25 cellular contexts compared by ENCODE assay signal in genomic region chr10:102368072-102368471, GRCh38. TPM values are rescaled to one million over a fixed set of nuclear protein-coding genes. Genes with fewer than 3 reads are reported as not detected.
DNase-seq lines count a peak whose midpoint lies in the region; ATAC-seq and TF ChIP-seq lines count a peak whose summit lies in the region.
"Had no signal": no experiment of that assay in that cellular context is flagged by ENCODE, and none has a peak within 500 bp of the region (broad histone marks: within the 10 kb centered on the region; RNA-seq: fewer than 3 reads in every experiment).

No MANE protein-coding gene starts in this region.

- H3K4me1 ChIP-seq in left lung, result peaks cover 0 to 5% of the 10 kb centered on the region in 2 donors
- H3K4me1 ChIP-seq: ascending aorta, sigmoid colon, testis had no signal

- intact Hi-C loops in left lung (cut with DNase I), result no loop called here

- H3K27me3 ChIP-seq in left lung, result no peaks in the 10 kb centered on the region
- H3K27me3 ChIP-seq: ascending aorta, sigmoid colon, testis had no signal

- H3K27ac ChIP-seq in left lung, result no peak overlapping the region
- H3K27ac ChIP-seq: ascending aorta, sigmoid colon, testis, VCaP had no signal

- peaks cover 21% of the 10 kb centered on the region for H3K4me1 Mint-ChIP-seq in HFFc6 (ENCODE audit: low read depth)
- H3K4me1 Mint-ChIP-seq: activated naive CD4-positive, alpha-beta T cell treated with anti-CD3 and anti-CD28 coated beads, Interleukin-2, amount 10 ng/mL, durations not matched to agents 7 days and 5 days; stimulated activated naive B cell treated with anti-CD40 and anti-IgM and Interleukin-4, amounts not matched to agents 10 μg/mL and 1 μg/mL and 100 μg/mL, for 72 hours; T-helper 17 cell had no signal

- DNase-seq in A172 (ENCODE audit: low spot score) (peak; percentile 25), HFFc6 (no peak), T47D (ENCODE audit: low read depth in 1 of 2, low spot score in 1 of 2) (peak; percentile 78 to 97), left lung (no peak), retina (no peak), GM19240 (ENCODE audit: insufficient read length, low spot score) (no peak)
- DNase-seq: activated naive CD4-positive, alpha-beta T cell treated with anti-CD3 and anti-CD28 coated beads, Interleukin-2, amount 10 ng/mL, durations not matched to agents 7 days and 5 days; activated T-cell treated with anti-CD3 and anti-CD28 coated beads, Interleukin-2, amount 50 U/mL, for 1 hour; C1 segment of cervical spinal cord; DMS 273 treated with DMSO at 0.1 percent for 48 hours; GF-D8; KBM-7; left ventricle myocardium superior; NCI-H187; NCI-H774; occipital lobe; SHP77 treated with DMSO at 0.1 percent for 48 hours; sigmoid colon; stimulated activated naive B cell treated with anti-CD40 and anti-IgM and Interleukin-4, amounts not matched to agents 10 μg/mL and 1 μg/mL and 100 μg/mL, for 72 hours; T-helper 17 cell; testis had no signal

- no peaks in the 10 kb centered on the region for H3K9me3 Mint-ChIP-seq in HFFc6
- H3K9me3 Mint-ChIP-seq: activated naive CD4-positive, alpha-beta T cell treated with anti-CD3 and anti-CD28 coated beads, Interleukin-2, amount 10 ng/mL, durations not matched to agents 7 days and 5 days; stimulated activated naive B cell treated with anti-CD40 and anti-IgM and Interleukin-4, amounts not matched to agents 10 μg/mL and 1 μg/mL and 100 μg/mL, for 72 hours had no signal

- peaks cover 0 to 100% of the 10 kb centered on the region in 2 donors for H3K36me3 ChIP-seq in left lung

- peaks cover 7% of the 10 kb centered on the region for H3K27me3 Mint-ChIP-seq in HFFc6 (ENCODE audit: insufficient read depth)
- H3K27me3 Mint-ChIP-seq: activated naive CD4-positive, alpha-beta T cell treated with anti-CD3 and anti-CD28 coated beads, Interleukin-2, amount 10 ng/mL, durations not matched to agents 7 days and 5 days; stimulated activated naive B cell treated with anti-CD40 and anti-IgM and Interleukin-4, amounts not matched to agents 10 μg/mL and 1 μg/mL and 100 μg/mL, for 72 hours; T-helper 17 cell had no signal

- ATAC-seq in left lung (peak; percentile 92), HG03280 (IDR thresholded peaks at IDR 0.05; ENCODE audit: unreplicated experiment) (no peak), GM21576 (IDR thresholded peaks at IDR 0.05; ENCODE audit: unreplicated experiment) (no peak)
- ATAC-seq: left ventricle myocardium superior; stimulated activated naive B cell treated with anti-CD40 and anti-IgM and Interleukin-4, amounts not matched to agents 10 μg/mL and 1 μg/mL and 100 μg/mL, for 72 hours; T-helper 17 cell had no signal

- in situ Hi-C loops in T47D (cut with HindIII; ENCODE audit: low pct_unique_long_range_greater_than_20kb, low sequenced_read_pairs), result no loop called here

- TF ChIP-seq CTCF in HFFc6 (IDR thresholded peaks at IDR 0.05) (no peak), left lung (IDR thresholded peaks at IDR 0.05) (no peak)

- no peaks in the 10 kb centered on the region for H3K9me3 ChIP-seq in left lung
- H3K9me3 ChIP-seq: ascending aorta, sigmoid colon, testis had no signal

- H3K4me3 Mint-ChIP-seq in HFFc6, result no peak overlapping the region
- H3K4me3 Mint-ChIP-seq: activated naive CD4-positive, alpha-beta T cell treated with anti-CD3 and anti-CD28 coated beads, Interleukin-2, amount 10 ng/mL, durations not matched to agents 7 days and 5 days; stimulated activated naive B cell treated with anti-CD40 and anti-IgM and Interleukin-4, amounts not matched to agents 10 μg/mL and 1 μg/mL and 100 μg/mL, for 72 hours; T-helper 17 cell had no signal

- H3K27ac Mint-ChIP-seq in HFFc6, result peak overlapping the region; percentile 29
- H3K27ac Mint-ChIP-seq: activated naive CD4-positive, alpha-beta T cell treated with anti-CD3 and anti-CD28 coated beads, Interleukin-2, amount 10 ng/mL, durations not matched to agents 7 days and 5 days; stimulated activated naive B cell treated with anti-CD40 and anti-IgM and Interleukin-4, amounts not matched to agents 10 μg/mL and 1 μg/mL and 100 μg/mL, for 72 hours had no signal

- no peak overlapping the region for H3K4me3 ChIP-seq in left lung
- H3K4me3 ChIP-seq: ascending aorta, sigmoid colon, testis had no signal

- peaks cover 61% of the 10 kb centered on the region for H3K36me3 Mint-ChIP-seq in HFFc6 (ENCODE audit: low read depth)

RNA-seq across cellular contexts. Expression of gene NFKB2, which starts 27.4 kb away (rescaled TPM):
- total RNA-seq in A172 (2014; rRNA removed; shearing (Covaris generic)), result 60.9 and 63.0 TPM in 2 replicates
- total RNA-seq in HFFc6 (2021; fragmentation: NEBNext Ultra II Directional; extraction: Animal tissue kit (Norgen Biotek cat#: 25700)), result 10 to 100 TPM; 23.1 to 27.4 (median 26.1) TPM
- total RNA-seq in left lung, result 10 to 100 TPM; 37.0 to 50.2 TPM

RNA-seq across cellular contexts. Expression of gene PSD, which starts 50.5 kb away (rescaled TPM):
- 0.07 TPM in 1 of 2 replicates, not detected in the other for total RNA-seq in A172 (2014; rRNA removed; shearing (Covaris generic))
- 1 to 10 TPM in 2 of 6 experiments, under 1 TPM in 4; 0.37 to 1.4 (median 0.69) TPM for total RNA-seq in HFFc6 (2021; fragmentation: NEBNext Ultra II Directional; extraction: Animal tissue kit (Norgen Biotek cat#: 25700))
- total RNA-seq in left lung, result 1 to 10 TPM; 1.4 to 5.4 TPM
- total RNA-seq: ascending aorta had no signal

RNA-seq across cellular contexts. Expression of gene FBXL15, which starts 52.6 kb away (rescaled TPM):
- 14.6 and 20.0 TPM in 2 replicates for total RNA-seq in A172 (2014; rRNA removed; shearing (Covaris generic))
- total RNA-seq in HFFc6 (2021; fragmentation: NEBNext Ultra II Directional; extraction: Animal tissue kit (Norgen Biotek cat#: 25700)), result 10 to 100 TPM in 4 of 6 experiments, 1 to 10 TPM in 2; 9.2 to 13.2 (median 11.5) TPM
- total RNA-seq in left lung, result 10 to 100 TPM; 17.4 to 18.7 TPM

Comparison
In these comparisons a context has a peak if more than half of its experiments do, and no peak if none do; other contexts are left out.
1. DNase-seq: peak in A172 (single experiment) and T47D (2 of 2); none in HFFc6 (single experiment), left lung (0 of 2), retina (single experiment) and GM19240 (single experiment).